10 cellular contexts compared by ENCODE assay signal in genomic region chr12:95805864-95806669, GRCh38. TPM values are rescaled to one million over a fixed set of nuclear protein-coding genes. Genes with fewer than 3 reads are reported as not detected.
DNase-seq lines count a peak whose midpoint lies in the region; ATAC-seq, FAIRE-seq and TF ChIP-seq lines count a peak whose summit lies in the region.
"Had no signal": no experiment of that assay in that cellular context is flagged by ENCODE, and none has a peak within 500 bp of the region (broad histone marks: within the 10 kb centered on the region; RNA-seq: fewer than 3 reads in every experiment).

No MANE protein-coding gene starts in this region.

- H3K9me3 ChIP-seq in astrocyte (ENCODE audit: insufficient read depth, low read depth, low read length) (no peaks in the 10 kb centered on the region), right atrium auricular region (no peaks in the 10 kb centered on the region), tibial artery (no peaks in the 10 kb centered on the region)

- peaks cover 31% of the 10 kb centered on the region for H3K4me1 ChIP-seq in astrocyte (ENCODE audit: insufficient read depth, low read length)
- no peaks in the 10 kb centered on the region for H3K4me1 ChIP-seq in right atrium auricular region
- peaks cover 4 to 38% (median 16%) of the 10 kb centered on the region in 4 donors for H3K4me1 ChIP-seq in tibial artery

- no peak overlapping the region for H3K4me3 Mint-ChIP-seq in activated CD8-positive, alpha-beta memory T cell treated with anti-CD3 and anti-CD28 coated beads, Interleukin-2, amount 10 ng/mL, durations not matched to agents 7 days and 5 days
- peak overlapping the region; percentile 24 for H3K4me3 Mint-ChIP-seq in astrocyte (ENCODE audit: unreplicated experiment)
- H3K4me3 Mint-ChIP-seq: IgD-negative memory B cell had no signal

- no peaks in the 10 kb centered on the region for H3K36me3 ChIP-seq in astrocyte (ENCODE audit: insufficient read depth, low read length)
- no peaks in the 10 kb centered on the region for H3K36me3 ChIP-seq in right atrium auricular region
- H3K36me3 ChIP-seq in tibial artery: no peaks in the 10 kb centered on the region
- H3K36me3 ChIP-seq: BLaER1 treated with 17β-estradiol and CSF1 and Interleukin-3, amounts not matched to agents 10 nM and 100 nM had no signal

- no peaks in the 10 kb centered on the region for H3K79me2 ChIP-seq in astrocyte (ENCODE audit: insufficient read depth, low read length)

- no peak overlapping the region for H3K27ac Mint-ChIP-seq in activated CD8-positive, alpha-beta memory T cell treated with anti-CD3 and anti-CD28 coated beads, Interleukin-2, amount 10 ng/mL, durations not matched to agents 7 days and 5 days
- peak overlapping the region; percentile 100 for H3K27ac Mint-ChIP-seq in astrocyte (ENCODE audit: unreplicated experiment)
- H3K27ac Mint-ChIP-seq: IgD-negative memory B cell had no signal

- H3K27ac ChIP-seq in astrocyte (ENCODE audit: low read depth, low read length): peak overlapping the region; percentile 98
- peak overlapping the region; percentile 8 to 59 for H3K27ac ChIP-seq in right atrium auricular region
- H3K27ac ChIP-seq in tibial artery: peak overlapping the region; percentile 74 to 83
- H3K27ac ChIP-seq: BLaER1 treated with 17β-estradiol and CSF1 and Interleukin-3, amounts not matched to agents 10 nM and 100 nM had no signal

- no peaks in the 10 kb centered on the region for H3K9me3 Mint-ChIP-seq in activated CD8-positive, alpha-beta memory T cell treated with anti-CD3 and anti-CD28 coated beads, Interleukin-2, amount 10 ng/mL, durations not matched to agents 7 days and 5 days (ENCODE audit: low read depth)
- no peaks in the 10 kb centered on the region for H3K9me3 Mint-ChIP-seq in astrocyte (ENCODE audit: unreplicated experiment)
- H3K9me3 Mint-ChIP-seq: IgD-negative memory B cell had no signal

- ATAC-seq in activated CD8-positive, alpha-beta memory T cell treated with anti-CD3 and anti-CD28 coated beads, Interleukin-2, amount 10 ng/mL, durations not matched to agents 7 days and 5 days: peak; percentile 51

- H3K9ac ChIP-seq in astrocyte (ENCODE audit: low read length): peak overlapping the region; percentile 85
- H3K9ac ChIP-seq: BLaER1 treated with 17β-estradiol and CSF1 and Interleukin-3, amounts not matched to agents 10 nM and 100 nM had no signal

- peak; percentile 98 for FAIRE-seq in astrocyte (lab: Jason Lieb, UNC)

- H3K36me3 Mint-ChIP-seq in activated CD8-positive, alpha-beta memory T cell treated with anti-CD3 and anti-CD28 coated beads, Interleukin-2, amount 10 ng/mL, durations not matched to agents 7 days and 5 days: no peaks in the 10 kb centered on the region
- no peaks in the 10 kb centered on the region for H3K36me3 Mint-ChIP-seq in astrocyte (ENCODE audit: low read depth, unreplicated experiment)
- H3K36me3 Mint-ChIP-seq: IgD-negative memory B cell had no signal

- H3K27me3 ChIP-seq in astrocyte (ENCODE audit: insufficient read depth, low read length) (no peaks in the 10 kb centered on the region), right atrium auricular region (no peaks in the 10 kb centered on the region), tibial artery (no peaks in the 10 kb centered on the region)
- H3K27me3 ChIP-seq: BLaER1 treated with 17β-estradiol and CSF1 and Interleukin-3, amounts not matched to agents 10 nM and 100 nM had no signal

- CTCF ChIA-PET in activated CD8-positive, alpha-beta memory T cell treated with anti-CD3 and anti-CD28 coated beads, Interleukin-2, amount 10 ng/mL, durations not matched to agents 7 days and 5 days (lab: Charles Lee): interaction anchor here (0.6 to 0.7 kb wide), 2 partner anchors 48 to 225 kb away, joined by 3 to 4 read pairs; no protein-coding TSS in a partner anchor

- H3K4me2 ChIP-seq in astrocyte (ENCODE audit: low read length): peak overlapping the region; percentile 60
- H3K4me2 ChIP-seq: BLaER1 treated with 17β-estradiol and CSF1 and Interleukin-3, amounts not matched to agents 10 nM and 100 nM had no signal

- intact Hi-C loops in tibial artery (cut with DNase I; ENCODE audit: low total_unique reads): no loop called here

- peaks cover 28% of the 10 kb centered on the region for H3K27me3 Mint-ChIP-seq in activated CD8-positive, alpha-beta memory T cell treated with anti-CD3 and anti-CD28 coated beads, Interleukin-2, amount 10 ng/mL, durations not matched to agents 7 days and 5 days
- H3K27me3 Mint-ChIP-seq in astrocyte (ENCODE audit: low read depth, unreplicated experiment): no peaks in the 10 kb centered on the region

- H3K4me1 Mint-ChIP-seq in activated CD8-positive, alpha-beta memory T cell treated with anti-CD3 and anti-CD28 coated beads, Interleukin-2, amount 10 ng/mL, durations not matched to agents 7 days and 5 days: peaks cover 10% of the 10 kb centered on the region
- peaks cover 36% of the 10 kb centered on the region for H3K4me1 Mint-ChIP-seq in astrocyte (ENCODE audit: low read depth, unreplicated experiment)
- H3K4me1 Mint-ChIP-seq: IgD-negative memory B cell had no signal

- no peaks in the 10 kb centered on the region for H4K20me1 ChIP-seq in astrocyte (ENCODE audit: insufficient read depth, low read length)
- H4K20me1 ChIP-seq: BLaER1 treated with 17β-estradiol and CSF1 and Interleukin-3, amounts not matched to agents 10 nM and 100 nM had no signal

- H2AFZ ChIP-seq in astrocyte (ENCODE audit: low read depth, low read length): peak overlapping the region; percentile 4

- H3K4me3 ChIP-seq in astrocyte (ENCODE audit: insufficient read depth, low read depth, low read length) (peak overlapping the region; percentile 1), right atrium auricular region (no peak overlapping the region), tibial artery (no peak overlapping the region)
- H3K4me3 ChIP-seq: BLaER1 treated with 17β-estradiol and CSF1 and Interleukin-3, amounts not matched to agents 10 nM and 100 nM had no signal

- DNase-seq in activated CD8-positive, alpha-beta memory T cell treated with anti-CD3 and anti-CD28 coated beads, Interleukin-2, amount 10 ng/mL, durations not matched to agents 7 days and 5 days: no peak
- DNase-seq in activated CD8-positive, alpha-beta memory T cell treated with anti-CD3 and anti-CD28 coated beads, Interleukin-2, amount 50 U/mL, for 4 hours: no peak
- peak; percentile 97 for DNase-seq in astrocyte (ENCODE audit: low read depth)
- peak; percentile 72 for DNase-seq in right atrium auricular region (ENCODE audit: low spot score)
- DNase-seq in tibial artery: peak; percentile 64 to 72
- no peak for DNase-seq in foreskin melanocyte
- no peak for DNase-seq in iPS-NIHi7 (ENCODE audit: extremely low spot score)
- DNase-seq in NCI-H1436 (lab: John Stamatoyannopoulos, UW): no peak

- no peak for TF ChIP-seq CTCF in astrocyte (IDR thresholded peaks at IDR 0.05; ENCODE audit: insufficient read depth, low read depth, low read length)
- no peak for TF ChIP-seq CTCF in right atrium auricular region (IDR thresholded peaks at IDR 0.05)
- no peak for TF ChIP-seq CTCF in tibial artery (IDR thresholded peaks at IDR 0.05)

RNA-seq across cellular contexts. Expression of gene NTN4, which starts 15.5 kb away (rescaled TPM):
- not detected for total RNA-seq in activated CD8-positive, alpha-beta memory T cell treated with anti-CD3 and anti-CD28 coated beads, Interleukin-2, amount 10 ng/mL, durations not matched to agents 7 days and 5 days
- total RNA-seq in astrocyte (22.6 and 28.9 TPM in 2 replicates), right atrium auricular region (10 to 100 TPM; 69.0 to 85.3 TPM)

RNA-seq across cellular contexts. Expression of gene SNRPF, which starts 52.7 kb away (rescaled TPM):
- total RNA-seq in activated CD8-positive, alpha-beta memory T cell treated with anti-CD3 and anti-CD28 coated beads, Interleukin-2, amount 10 ng/mL, durations not matched to agents 7 days and 5 days: 10 to 100 TPM; 36.6 to 38.3 TPM
- total RNA-seq in astrocyte (23.1 and 24.9 TPM in 2 replicates), right atrium auricular region (1 to 10 TPM; 1.9 to 3.4 TPM)

Comparison
In these comparisons a context has a peak if more than half of its experiments do, and no peak if none do; other contexts are left out.
1. DNase-seq: peak in astrocyte (single experiment), right atrium auricular region (single experiment) and tibial artery (2 of 2); none in activated CD8-positive, alpha-beta memory T cell treated with anti-CD3 and anti-CD28 coated beads, Interleukin-2, amount 10 ng/mL, durations not matched to agents 7 days and 5 days (single experiment), activated CD8-positive, alpha-beta memory T cell treated with anti-CD3 and anti-CD28 coated beads, Interleukin-2, amount 50 U/mL, for 4 hours (single experiment), foreskin melanocyte (single experiment), iPS-NIHi7 (single experiment) and NCI-H1436 (single experiment).
2. H3K27ac ChIP-seq: peak in every context shown above with its lines; median percentile 98 in astrocyte; 78 in tibial artery; 34 in right atrium auricular region.
3. RNA of gene NTN4, which starts 15.5 kb away (total RNA-seq): 69.0 to 85.3 TPM in right atrium auricular region and 22.6 to 28.9 TPM in astrocyte; not detected in activated CD8-positive, alpha-beta memory T cell treated with anti-CD3 and anti-CD28 coated beads, Interleukin-2, amount 10 ng/mL, durations not matched to agents 7 days and 5 days; every median in the first group is over 10 times any median in the second.